In the genomic region with DNA sequence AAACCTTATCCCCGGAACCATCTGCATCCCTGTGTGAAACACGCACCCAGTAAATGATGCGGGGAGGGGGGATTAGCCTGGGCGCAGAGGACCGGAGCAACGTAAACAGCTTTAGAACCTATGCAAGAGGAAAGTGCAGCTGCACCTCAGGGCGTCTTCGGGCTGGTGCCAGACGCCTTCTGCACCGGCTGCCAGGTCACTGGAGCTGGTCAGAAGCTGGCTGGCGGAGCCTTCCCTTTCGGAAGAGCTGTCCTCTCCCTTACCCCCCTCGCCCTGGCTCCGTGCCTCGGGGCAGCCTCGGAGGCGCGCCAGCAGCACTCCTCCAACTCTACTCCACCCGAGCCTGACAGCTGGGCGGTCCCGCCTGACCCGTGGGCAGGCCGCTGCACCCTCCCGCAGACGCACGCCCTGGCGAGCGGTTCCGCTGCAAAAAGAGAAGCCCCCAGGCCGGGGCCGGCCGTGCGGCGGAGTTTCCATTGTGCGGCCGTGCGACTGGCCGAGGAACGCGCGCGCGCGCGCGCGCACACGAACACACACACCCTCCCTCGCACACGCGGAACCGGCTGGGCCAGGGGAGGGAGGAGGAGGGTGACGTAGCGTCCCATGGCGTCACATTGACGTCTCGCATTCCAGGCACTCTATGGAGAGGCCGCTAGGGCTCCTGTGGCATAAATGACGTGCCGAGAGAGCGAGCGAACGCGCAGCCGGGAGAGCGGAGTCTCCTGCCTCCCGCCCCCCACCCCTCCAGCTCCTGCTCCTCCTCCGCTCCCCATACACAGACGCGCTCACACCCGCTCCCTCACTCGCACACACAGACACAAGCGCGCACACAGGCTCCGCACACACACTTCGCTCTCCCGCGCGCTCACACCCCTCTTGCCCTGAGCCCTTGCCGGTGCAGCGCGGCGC, we compare ENCODE assay signal across 1 cellular context.
TF ChIP-seq lines count a peak whose summit lies in the region.

TSS of gene NR4A3 (plus strand) at position 699 of the 909 bp plus-strand sequence. CDS start 6,158 bp downstream, outside the sequence.

TF ChIP-seq in K562, 482 proteins besides CTCF, POLR2A, EP300 and RAD21 (continued from another document and continues in another):
- TF ChIP-seq TFAP4 (CRISPR knock-in tag; IDR thresholded peaks at IDR 0.05; ENCODE audit: borderline replicate concordance) (peak; percentile 82), PRMT5 (CRISPR knock-in tag; IDR thresholded peaks at IDR 0.05) (no peak), MCM2 (IDR thresholded peaks at IDR 0.05; ENCODE audit: low read depth) (no peak), CTCFL (IDR thresholded peaks at IDR 0.05; ENCODE audit: borderline replicate concordance, insufficient read depth, low read depth, low read length, poor library complexity, severe bottlenecking) (no peak), ZNF785 (CRISPR knock-in tag; IDR thresholded peaks at IDR 0.05) (no peak), RUNX1 (IDR thresholded peaks at IDR 0.05; ENCODE audit: low read depth) (0 out of 2 replicates have a peak, but pooled peaks have one; percentile 42), HES1 (IDR thresholded peaks at IDR 0.05; ENCODE audit: low read depth) (no peak), ZNF12 (CRISPR knock-in tag; IDR thresholded peaks at IDR 0.05) (no peak; the same call in none of the 2 replicates), ZNF184 (CRISPR knock-in tag; IDR thresholded peaks at IDR 0.05) (no peak), NCOA1 (IDR thresholded peaks at IDR 0.05; ENCODE audit: low read depth) (peak; percentile 89), RFX1 (IDR thresholded peaks at IDR 0.05) (no peak), SIN3A (IDR thresholded peaks at IDR 0.05; ENCODE audit: borderline replicate concordance in 2 of 2, control insufficient read depth in 1 of 2, low read depth in 2 of 2, low read length in 2 of 2) (peak in 1 of 2 experiments; percentile 67; a peak in 1 of 4 replicates), ZNF444 (CRISPR knock-in tag; IDR thresholded peaks at IDR 0.05) (no peak), PCBP1 (IDR thresholded peaks at IDR 0.05; ENCODE audit: low read depth, low read length, poor library complexity, severe bottlenecking) (peak; percentile 72), TCF3 (CRISPR knock-in tag; IDR thresholded peaks at IDR 0.05) (no peak), RBM14 (IDR thresholded peaks at IDR 0.05; ENCODE audit: borderline replicate concordance, insufficient read depth, low read depth, low read length) (no peak), GATAD2A (IDR thresholded peaks at IDR 0.05) (no peak), HNRNPH1 (optimal IDR thresholded peaks at IDR 0.05; ENCODE audit: low read depth, low read length) (no peak), POLR3A (IDR thresholded peaks at IDR 0.05; ENCODE audit: borderline replicate concordance, extremely low read depth, insufficient read depth, insufficient read length) (no peak), TEAD4 (IDR thresholded peaks at IDR 0.05; ENCODE audit: low read length) (peak; percentile 91), TEAD4 (CRISPR knock-in tag; IDR thresholded peaks at IDR 0.05; ENCODE audit: borderline replicate concordance) (peak; percentile 98), MAFK (IDR thresholded peaks at IDR 0.05; ENCODE audit: low read length) (no peak), USF1 (CRISPR knock-in tag; IDR thresholded peaks at IDR 0.05) (0 out of 2 replicates have a peak, but pooled peaks have one; percentile 4), CEBPG (CRISPR knock-in tag; IDR thresholded peaks at IDR 0.05) (0 out of 2 replicates have a peak, but pooled peaks have one; percentile 33), CEBPG (tag; conservative IDR thresholded peaks at IDR 0.05 in 1 of 2, IDR thresholded peaks at IDR 0.05 in 1 of 2) (no peak), SIX5 (IDR thresholded peaks at IDR 0.05; ENCODE audit: borderline replicate concordance in 1 of 2, insufficient read depth in 1 of 2, low read depth in 1 of 2, low read length in 2 of 2) (no peak; a peak in 1 of 4 replicates), NUFIP1 (IDR thresholded peaks at IDR 0.05; ENCODE audit: partially characterized antibody) (no peak), RBM34 (IDR thresholded peaks at IDR 0.05; ENCODE audit: borderline replicate concordance, insufficient read depth, low read length) (no peak), SMAD2 (IDR thresholded peaks at IDR 0.05; ENCODE audit: low read depth, low read length) (no peak), KLF13 (tag; IDR thresholded peaks at IDR 0.05; ENCODE audit: borderline replicate concordance, low read depth) (no peak), ZNF445 (CRISPR knock-in tag; IDR thresholded peaks at IDR 0.05; ENCODE audit: low read depth) (no peak), ATF7 (IDR thresholded peaks at IDR 0.05) (peak; percentile 96), NRF1 (conservative IDR thresholded peaks at IDR 0.05 in 1 of 2, IDR thresholded peaks at IDR 0.05 in 1 of 2) (peak; percentile 88 to 90), ZNF584 (CRISPR knock-in tag; IDR thresholded peaks at IDR 0.05; ENCODE audit: low read depth) (no peak), MTA2 (IDR thresholded peaks at IDR 0.05; ENCODE audit: low read depth) (no peak)
- TF ChIP-seq, protein P1, sequence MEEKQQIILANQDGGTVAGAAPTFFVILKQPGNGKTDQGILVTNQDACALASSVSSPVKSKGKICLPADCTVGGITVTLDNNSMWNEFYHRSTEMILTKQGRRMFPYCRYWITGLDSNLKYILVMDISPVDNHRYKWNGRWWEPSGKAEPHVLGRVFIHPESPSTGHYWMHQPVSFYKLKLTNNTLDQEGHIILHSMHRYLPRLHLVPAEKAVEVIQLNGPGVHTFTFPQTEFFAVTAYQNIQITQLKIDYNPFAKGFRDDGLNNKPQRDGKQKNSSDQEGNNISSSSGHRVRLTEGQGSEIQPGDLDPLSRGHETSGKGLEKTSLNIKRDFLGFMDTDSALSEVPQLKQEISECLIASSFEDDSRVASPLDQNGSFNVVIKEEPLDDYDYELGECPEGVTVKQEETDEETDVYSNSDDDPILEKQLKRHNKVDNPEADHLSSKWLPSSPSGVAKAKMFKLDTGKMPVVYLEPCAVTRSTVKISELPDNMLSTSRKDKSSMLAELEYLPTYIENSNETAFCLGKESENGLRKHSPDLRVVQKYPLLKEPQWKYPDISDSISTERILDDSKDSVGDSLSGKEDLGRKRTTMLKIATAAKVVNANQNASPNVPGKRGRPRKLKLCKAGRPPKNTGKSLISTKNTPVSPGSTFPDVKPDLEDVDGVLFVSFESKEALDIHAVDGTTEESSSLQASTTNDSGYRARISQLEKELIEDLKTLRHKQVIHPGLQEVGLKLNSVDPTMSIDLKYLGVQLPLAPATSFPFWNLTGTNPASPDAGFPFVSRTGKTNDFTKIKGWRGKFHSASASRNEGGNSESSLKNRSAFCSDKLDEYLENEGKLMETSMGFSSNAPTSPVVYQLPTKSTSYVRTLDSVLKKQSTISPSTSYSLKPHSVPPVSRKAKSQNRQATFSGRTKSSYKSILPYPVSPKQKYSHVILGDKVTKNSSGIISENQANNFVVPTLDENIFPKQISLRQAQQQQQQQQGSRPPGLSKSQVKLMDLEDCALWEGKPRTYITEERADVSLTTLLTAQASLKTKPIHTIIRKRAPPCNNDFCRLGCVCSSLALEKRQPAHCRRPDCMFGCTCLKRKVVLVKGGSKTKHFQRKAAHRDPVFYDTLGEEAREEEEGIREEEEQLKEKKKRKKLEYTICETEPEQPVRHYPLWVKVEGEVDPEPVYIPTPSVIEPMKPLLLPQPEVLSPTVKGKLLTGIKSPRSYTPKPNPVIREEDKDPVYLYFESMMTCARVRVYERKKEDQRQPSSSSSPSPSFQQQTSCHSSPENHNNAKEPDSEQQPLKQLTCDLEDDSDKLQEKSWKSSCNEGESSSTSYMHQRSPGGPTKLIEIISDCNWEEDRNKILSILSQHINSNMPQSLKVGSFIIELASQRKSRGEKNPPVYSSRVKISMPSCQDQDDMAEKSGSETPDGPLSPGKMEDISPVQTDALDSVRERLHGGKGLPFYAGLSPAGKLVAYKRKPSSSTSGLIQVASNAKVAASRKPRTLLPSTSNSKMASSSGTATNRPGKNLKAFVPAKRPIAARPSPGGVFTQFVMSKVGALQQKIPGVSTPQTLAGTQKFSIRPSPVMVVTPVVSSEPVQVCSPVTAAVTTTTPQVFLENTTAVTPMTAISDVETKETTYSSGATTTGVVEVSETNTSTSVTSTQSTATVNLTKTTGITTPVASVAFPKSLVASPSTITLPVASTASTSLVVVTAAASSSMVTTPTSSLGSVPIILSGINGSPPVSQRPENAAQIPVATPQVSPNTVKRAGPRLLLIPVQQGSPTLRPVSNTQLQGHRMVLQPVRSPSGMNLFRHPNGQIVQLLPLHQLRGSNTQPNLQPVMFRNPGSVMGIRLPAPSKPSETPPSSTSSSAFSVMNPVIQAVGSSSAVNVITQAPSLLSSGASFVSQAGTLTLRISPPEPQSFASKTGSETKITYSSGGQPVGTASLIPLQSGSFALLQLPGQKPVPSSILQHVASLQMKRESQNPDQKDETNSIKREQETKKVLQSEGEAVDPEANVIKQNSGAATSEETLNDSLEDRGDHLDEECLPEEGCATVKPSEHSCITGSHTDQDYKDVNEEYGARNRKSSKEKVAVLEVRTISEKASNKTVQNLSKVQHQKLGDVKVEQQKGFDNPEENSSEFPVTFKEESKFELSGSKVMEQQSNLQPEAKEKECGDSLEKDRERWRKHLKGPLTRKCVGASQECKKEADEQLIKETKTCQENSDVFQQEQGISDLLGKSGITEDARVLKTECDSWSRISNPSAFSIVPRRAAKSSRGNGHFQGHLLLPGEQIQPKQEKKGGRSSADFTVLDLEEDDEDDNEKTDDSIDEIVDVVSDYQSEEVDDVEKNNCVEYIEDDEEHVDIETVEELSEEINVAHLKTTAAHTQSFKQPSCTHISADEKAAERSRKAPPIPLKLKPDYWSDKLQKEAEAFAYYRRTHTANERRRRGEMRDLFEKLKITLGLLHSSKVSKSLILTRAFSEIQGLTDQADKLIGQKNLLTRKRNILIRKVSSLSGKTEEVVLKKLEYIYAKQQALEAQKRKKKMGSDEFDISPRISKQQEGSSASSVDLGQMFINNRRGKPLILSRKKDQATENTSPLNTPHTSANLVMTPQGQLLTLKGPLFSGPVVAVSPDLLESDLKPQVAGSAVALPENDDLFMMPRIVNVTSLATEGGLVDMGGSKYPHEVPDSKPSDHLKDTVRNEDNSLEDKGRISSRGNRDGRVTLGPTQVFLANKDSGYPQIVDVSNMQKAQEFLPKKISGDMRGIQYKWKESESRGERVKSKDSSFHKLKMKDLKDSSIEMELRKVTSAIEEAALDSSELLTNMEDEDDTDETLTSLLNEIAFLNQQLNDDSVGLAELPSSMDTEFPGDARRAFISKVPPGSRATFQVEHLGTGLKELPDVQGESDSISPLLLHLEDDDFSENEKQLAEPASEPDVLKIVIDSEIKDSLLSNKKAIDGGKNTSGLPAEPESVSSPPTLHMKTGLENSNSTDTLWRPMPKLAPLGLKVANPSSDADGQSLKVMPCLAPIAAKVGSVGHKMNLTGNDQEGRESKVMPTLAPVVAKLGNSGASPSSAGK (IDR thresholded peaks at IDR 0.05): peak; percentile 36; the same call in 1 of the 2 replicates
- TF ChIP-seq, protein P2, sequence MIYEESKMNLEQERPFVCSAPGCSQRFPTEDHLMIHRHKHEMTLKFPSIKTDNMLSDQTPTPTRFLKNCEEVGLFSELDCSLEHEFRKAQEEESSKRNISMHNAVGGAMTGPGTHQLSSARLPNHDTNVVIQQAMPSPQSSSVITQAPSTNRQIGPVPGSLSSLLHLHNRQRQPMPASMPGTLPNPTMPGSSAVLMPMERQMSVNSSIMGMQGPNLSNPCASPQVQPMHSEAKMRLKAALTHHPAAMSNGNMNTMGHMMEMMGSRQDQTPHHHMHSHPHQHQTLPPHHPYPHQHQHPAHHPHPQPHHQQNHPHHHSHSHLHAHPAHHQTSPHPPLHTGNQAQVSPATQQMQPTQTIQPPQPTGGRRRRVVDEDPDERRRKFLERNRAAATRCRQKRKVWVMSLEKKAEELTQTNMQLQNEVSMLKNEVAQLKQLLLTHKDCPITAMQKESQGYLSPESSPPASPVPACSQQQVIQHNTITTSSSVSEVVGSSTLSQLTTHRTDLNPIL (CRISPR knock-in tag; IDR thresholded peaks at IDR 0.05): no peak
- TF ChIP-seq, protein P3, sequence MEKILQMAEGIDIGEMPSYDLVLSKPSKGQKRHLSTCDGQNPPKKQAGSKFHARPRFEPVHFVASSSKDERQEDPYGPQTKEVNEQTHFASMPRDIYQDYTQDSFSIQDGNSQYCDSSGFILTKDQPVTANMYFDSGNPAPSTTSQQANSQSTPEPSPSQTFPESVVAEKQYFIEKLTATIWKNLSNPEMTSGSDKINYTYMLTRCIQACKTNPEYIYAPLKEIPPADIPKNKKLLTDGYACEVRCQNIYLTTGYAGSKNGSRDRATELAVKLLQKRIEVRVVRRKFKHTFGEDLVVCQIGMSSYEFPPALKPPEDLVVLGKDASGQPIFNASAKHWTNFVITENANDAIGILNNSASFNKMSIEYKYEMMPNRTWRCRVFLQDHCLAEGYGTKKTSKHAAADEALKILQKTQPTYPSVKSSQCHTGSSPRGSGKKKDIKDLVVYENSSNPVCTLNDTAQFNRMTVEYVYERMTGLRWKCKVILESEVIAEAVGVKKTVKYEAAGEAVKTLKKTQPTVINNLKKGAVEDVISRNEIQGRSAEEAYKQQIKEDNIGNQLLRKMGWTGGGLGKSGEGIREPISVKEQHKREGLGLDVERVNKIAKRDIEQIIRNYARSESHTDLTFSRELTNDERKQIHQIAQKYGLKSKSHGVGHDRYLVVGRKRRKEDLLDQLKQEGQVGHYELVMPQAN (IDR thresholded peaks at IDR 0.05; ENCODE audit: borderline replicate concordance): no peak; the same call in 1 of the 2 replicates
